Comparison of ENCODE assay signal across 22 cellular contexts in the genomic region with DNA sequence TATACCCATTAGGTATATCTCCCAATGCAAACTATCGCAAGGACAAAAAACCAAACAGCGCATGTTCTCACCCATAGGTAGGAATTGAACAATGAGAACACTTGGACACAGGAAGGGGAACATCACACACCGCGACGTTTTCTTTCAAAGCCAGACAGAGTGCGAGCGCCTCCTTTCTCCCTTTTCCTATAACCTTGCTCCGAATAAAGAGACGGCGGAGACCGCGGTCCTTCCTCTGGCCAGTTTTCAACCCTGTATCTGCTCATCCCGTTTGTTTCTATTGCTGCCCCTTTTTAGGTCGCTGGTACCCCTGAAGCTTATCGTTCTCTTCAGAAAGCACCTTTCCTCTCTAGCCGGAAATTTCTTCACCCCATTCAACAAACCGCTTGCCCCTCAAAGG. TPM values are rescaled to one million over a fixed set of nuclear protein-coding genes. Genes with fewer than 3 reads are reported as not detected.
A peak's percentile ranks its signal among the peaks of the same experiment; 100 is the strongest.
DNase-seq lines count a peak whose midpoint lies in the region; ATAC-seq and TF ChIP-seq lines count a peak whose summit lies in the region.
"Had no signal": no experiment of that assay in that cellular context is flagged by ENCODE, and none has a peak within 500 bp of the region (broad histone marks: within the 10 kb centered on the region; RNA-seq: fewer than 3 reads in every experiment).

No MANE protein-coding gene starts in this region.

- H3K27me3 Mint-ChIP-seq in endothelial cell (ENCODE audit: unreplicated experiment) (peaks cover 5% of the 10 kb centered on the region), nephron (ENCODE audit: low read depth) (peaks cover 40% of the 10 kb centered on the region)

- 20% methylated on average over 17 of the region's 17 CpGs for WGBS in heart right ventricle, 2 donors

- H3K9me3 ChIP-seq in heart right ventricle, result no peaks in the 10 kb centered on the region
- H3K9me3 ChIP-seq: Caco-2 had no signal

- H3K27ac Mint-ChIP-seq in endothelial cell (ENCODE audit: unreplicated experiment) (no peak overlapping the region), nephron (no peak overlapping the region)
- H3K27ac Mint-ChIP-seq: activated CD8-positive, alpha-beta T cell treated with anti-CD3 and anti-CD28 coated beads for 36 hours; activated T-helper 1 cell treated with anti-CD3 and anti-CD28 coated beads, Interleukin-12 subunit alpha, Interleukin-12 subunit beta, Interleukin-2, Interleukin-4 antibody, amounts not matched to agents 30 ng/mL and 10 ng/mL and 1 ng/mL, durations not matched to agents 14 hours and 24 hours and 36 hours; dendritic cell treated with granulocyte-macrophage colony-stimulating factor and Interleukin-4, amounts not matched to agents 40 ng/mL and 50 ng/mL, for 4 days; stimulated activated naive CD8-positive, alpha-beta T cell treated with anti-CD3 and anti-CD28 coated beads, Interleukin-15, Interleukin-2, amounts not matched to agents 100 ng/mL and 50 ng/mL, for 24 hours had no signal

- no peak overlapping the region for H3K27ac ChIP-seq in heart right ventricle
- H3K27ac ChIP-seq: parathyroid adenoma, VCaP had no signal

- peaks cover 4 to 23% (median 19%) of the 10 kb centered on the region in 9 donors for H3K4me1 ChIP-seq in heart right ventricle
- H3K4me1 ChIP-seq: Caco-2, parathyroid adenoma had no signal

- H3K9me3 Mint-ChIP-seq in endothelial cell (ENCODE audit: unreplicated experiment) (no peaks in the 10 kb centered on the region), nephron (peaks cover 7% of the 10 kb centered on the region)
- H3K9me3 Mint-ChIP-seq: activated CD8-positive, alpha-beta T cell treated with anti-CD3 and anti-CD28 coated beads for 36 hours; activated T-helper 1 cell treated with anti-CD3 and anti-CD28 coated beads, Interleukin-12 subunit alpha, Interleukin-12 subunit beta, Interleukin-2, Interleukin-4 antibody, amounts not matched to agents 30 ng/mL and 10 ng/mL and 1 ng/mL, durations not matched to agents 14 hours and 24 hours and 36 hours; dendritic cell treated with granulocyte-macrophage colony-stimulating factor and Interleukin-4, amounts not matched to agents 40 ng/mL and 50 ng/mL, for 4 days; stimulated activated naive CD8-positive, alpha-beta T cell treated with anti-CD3 and anti-CD28 coated beads, Interleukin-15, Interleukin-2, amounts not matched to agents 100 ng/mL and 50 ng/mL, for 24 hours had no signal

- TF ChIP-seq CTCF in heart right ventricle (IDR thresholded peaks at IDR 0.05) (no peak), endothelial cell (IDR thresholded peaks at IDR 0.05; ENCODE audit: unreplicated experiment) (no peak), nephron (IDR thresholded peaks at IDR 0.05; ENCODE audit: unreplicated experiment in 3 of 3) (no peak)

- DNase-seq in left ventricle myocardium superior (no peak), heart right ventricle (no peak), endothelial cell (ENCODE audit: low spot score) (no peak), activated gamma-delta T cell treated with Interleukin-2 at 50 U/mL for 16 hours (no peak), NCI-H446 (lab: John Stamatoyannopoulos, UW) (no peak)
- DNase-seq: activated CD8-positive, alpha-beta T cell treated with anti-CD3 and anti-CD28 coated beads for 36 hours; anterior cingulate cortex; Caco-2; Kasumi-1; NCI-H1436; NCI-H2171 treated with DMSO at 0.1 percent for 48 hours; SW 1271 had no signal

- H3K36me3 Mint-ChIP-seq in endothelial cell (ENCODE audit: low read depth, unreplicated experiment) (no peaks in the 10 kb centered on the region), nephron (ENCODE audit: low read depth) (no peaks in the 10 kb centered on the region)

- peaks cover 7 to 93% (median 66%) of the 10 kb centered on the region in 7 donors for H3K27me3 ChIP-seq in heart right ventricle

- ATAC-seq in left ventricle myocardium superior, result peak; percentile 22
- ATAC-seq in heart right ventricle, result no peak
- ATAC-seq in GM21526 (IDR thresholded peaks at IDR 0.05; ENCODE audit: low FRiP score, unreplicated experiment), result no peak
- no peak for ATAC-seq in GM21717 (IDR thresholded peaks at IDR 0.05; ENCODE audit: unreplicated experiment)

- H3K4me3 Mint-ChIP-seq in endothelial cell (ENCODE audit: unreplicated experiment) (peak overlapping the region; percentile 56), nephron (peak overlapping the region; percentile 29 to 74 (median 55))
- H3K4me3 Mint-ChIP-seq: activated CD8-positive, alpha-beta T cell treated with anti-CD3 and anti-CD28 coated beads for 36 hours; activated T-helper 1 cell treated with anti-CD3 and anti-CD28 coated beads, Interleukin-12 subunit alpha, Interleukin-12 subunit beta, Interleukin-2, Interleukin-4 antibody, amounts not matched to agents 30 ng/mL and 10 ng/mL and 1 ng/mL, durations not matched to agents 14 hours and 24 hours and 36 hours; stimulated activated naive CD8-positive, alpha-beta T cell treated with anti-CD3 and anti-CD28 coated beads, Interleukin-15, Interleukin-2, amounts not matched to agents 100 ng/mL and 50 ng/mL, for 24 hours had no signal

- H3K36me3 ChIP-seq in heart right ventricle, result no peaks in the 10 kb centered on the region

- no peak overlapping the region for H3K4me3 ChIP-seq in heart right ventricle

- intact Hi-C loops in left ventricle myocardium superior (cut with micrococcal nuclease) (no loop called here), heart right ventricle (cut with DNase I) (no loop called here)

- peaks cover 8% of the 10 kb centered on the region for H3K4me1 Mint-ChIP-seq in endothelial cell (ENCODE audit: unreplicated experiment)
- no peaks in the 10 kb centered on the region for H3K4me1 Mint-ChIP-seq in nephron

RNA-seq across cellular contexts. Expression of a gene that starts 1.3 kb away (rescaled TPM):
- total RNA-seq in left ventricle myocardium superior (0.59 TPM), heart right ventricle (under 1 TPM in 9 of 10 donors, not detected in 1; 0.07 to 0.61 (median 0.20) TPM), endothelial cell (ENCODE audit: unreplicated experiment) (1.3 TPM)
- polyA plus RNA-seq in heart right ventricle, result 1 to 10 TPM in 1 of 2 donors, under 1 TPM in 1; 0.20 to 1.0 TPM
- total RNA-seq: activated T-helper 1 cell treated with anti-CD3 and anti-CD28 coated beads, Interleukin-12 subunit alpha, Interleukin-12 subunit beta, Interleukin-2, Interleukin-4 antibody, amounts not matched to agents 30 ng/mL and 10 ng/mL and 1 ng/mL, durations not matched to agents 14 hours and 24 hours and 36 hours; H4; kidney epithelial cell had no signal
